ENCODE assay signal across 11 cellular contexts in genomic region chrX:95076449-95076848, GRCh38.
A peak's percentile ranks its signal among the peaks of the same experiment; 100 is the strongest.
DNase-seq lines count a peak whose midpoint lies in the region; ATAC-seq and TF ChIP-seq lines count a peak whose summit lies in the region.
"Had no signal": no experiment of that assay in that cellular context is flagged by ENCODE, and none has a peak within 500 bp of the region (broad histone marks: within the 10 kb centered on the region; RNA-seq: fewer than 3 reads in every experiment).

No MANE protein-coding gene starts in this region.

- H3K4me1 Mint-ChIP-seq in endodermal cell: peaks cover 24% of the 10 kb centered on the region
- H3K4me1 Mint-ChIP-seq: naive B cell had no signal

- CTCF ChIA-PET in AG04449 (lab: Yijun Ruan, JAX): interaction anchor here (0.6 to 3.6 kb wide), 8 partner anchors 9 to 1424 kb away, joined by 3 to 24 read pairs (median 6); no protein-coding TSS in a partner anchor

- peaks cover 8% of the 10 kb centered on the region for H3K9me3 Mint-ChIP-seq in endodermal cell

- no peaks in the 10 kb centered on the region for H3K9me3 ChIP-seq in endodermal cell (ENCODE audit: control insufficient read depth, low read length)

- H3K27me3 ChIP-seq in endodermal cell (ENCODE audit: control insufficient read depth, insufficient read depth, low read length, poor library complexity, severe bottlenecking): no peaks in the 10 kb centered on the region

- peak; percentile 37 for TF ChIP-seq CTCF in AG04449 (IDR thresholded peaks at IDR 0.05; ENCODE audit: insufficient read depth, low read length, missing control alignments)
- peak; percentile 66; the same call in 1 of the 2 replicates for TF ChIP-seq CTCF in GM12875 (IDR thresholded peaks at IDR 0.05; ENCODE audit: borderline replicate concordance, insufficient read depth, low read depth, low read length)
- peak; percentile 94 for TF ChIP-seq CTCF in endodermal cell (conservative IDR thresholded peaks at IDR 0.05)
- TF ChIP-seq CTCF in omental fat pad (IDR thresholded peaks at IDR 0.05): no peak

- H3K36me3 Mint-ChIP-seq in endodermal cell (ENCODE audit: low read depth): peaks cover 2% of the 10 kb centered on the region
- H3K36me3 Mint-ChIP-seq: activated naive CD8-positive, alpha-beta T cell; naive B cell had no signal

- H3K4me3 ChIP-seq in AG04449 (ENCODE audit: low read depth, low read length) (no peak overlapping the region), GM12875 (ENCODE audit: low read depth, low read length) (no peak overlapping the region), endodermal cell (ENCODE audit: low read length) (no peak overlapping the region)

- H3K27ac Mint-ChIP-seq in endodermal cell: no peak overlapping the region
- H3K27ac Mint-ChIP-seq: activated naive CD8-positive, alpha-beta T cell; naive B cell had no signal

- DNase-seq in AG04449 (ENCODE audit: low read depth, low spot score) (no peak), NCI-H748 treated with DMSO at 0.1 percent for 48 hours (lab: John Stamatoyannopoulos, UW) (peak; percentile 17), endodermal cell (peak; percentile 75), omental fat pad (ENCODE audit: low spot score) (no peak)
- DNase-seq: naive B cell, NCI-H2029 treated with DMSO at 0.1 percent for 48 hours had no signal

- no peaks in the 10 kb centered on the region for H3K27me3 Mint-ChIP-seq in endodermal cell (ENCODE audit: insufficient read depth)
- H3K27me3 Mint-ChIP-seq: activated naive CD8-positive, alpha-beta T cell; naive B cell had no signal

- no peak overlapping the region for H3K4me3 Mint-ChIP-seq in endodermal cell
- H3K4me3 Mint-ChIP-seq: activated naive CD8-positive, alpha-beta T cell; naive B cell had no signal

- no peaks in the 10 kb centered on the region for H3K4me1 ChIP-seq in endodermal cell (ENCODE audit: control insufficient read depth, insufficient read depth, low read length)

- ATAC-seq in HG03469 (IDR thresholded peaks at IDR 0.05; ENCODE audit: unreplicated experiment): no peak
- no peak for ATAC-seq in GM18511 (IDR thresholded peaks at IDR 0.05; ENCODE audit: unreplicated experiment)
- no peak for ATAC-seq in GM21619 (IDR thresholded peaks at IDR 0.05; ENCODE audit: unreplicated experiment)
- no peak for ATAC-seq in omental fat pad (ENCODE audit: low FRiP score)

- no peaks in the 10 kb centered on the region for H3K36me3 ChIP-seq in endodermal cell (ENCODE audit: control insufficient read depth, insufficient read depth, low read length)

- no peak overlapping the region for H3K9ac ChIP-seq in endodermal cell (ENCODE audit: extremely low read depth, low read length, poor library complexity, severe bottlenecking)

- POLR2A ChIA-PET in AG04449 (lab: Yijun Ruan, JAX): no interaction called here

- no peak overlapping the region for H3K27ac ChIP-seq in endodermal cell (ENCODE audit: low read depth, low read length)

- WGBS in endodermal cell (ENCODE audit: insufficient coverage in 1 of 2, insufficient read length in 1 of 2), 2 experiments: 73% methylated on average over 1 of the region's 1 CpG; no CpG with 5 or more reads in 1 of the 2 experiments

Comparison
In these comparisons a context has a peak if more than half of its experiments do, and no peak if none do; other contexts are left out.
1. DNase-seq: peak in NCI-H748 treated with DMSO at 0.1 percent for 48 hours (single experiment) and endodermal cell (single experiment); none in AG04449 (single experiment) and omental fat pad (single experiment).
2. CTCF ChIP-seq: peak in AG04449 (single experiment), GM12875 (single experiment) and endodermal cell (single experiment); none in omental fat pad (0 of 3).